Comparison of ENCODE assay signal across 16 cellular contexts in genomic region chr16:87918314-87918713, GRCh38. TPM values are rescaled to one million over a fixed set of nuclear protein-coding genes. Genes with fewer than 3 reads are reported as not detected.
DNase-seq lines count a peak whose midpoint lies in the region; ATAC-seq and TF ChIP-seq lines count a peak whose summit lies in the region.
"Had no signal": no experiment of that assay in that cellular context is flagged by ENCODE, and none has a peak within 500 bp of the region (broad histone marks: within the 10 kb centered on the region; RNA-seq: fewer than 3 reads in every experiment).

No MANE protein-coding gene starts in this region.

- no peak overlapping the region for H3K27ac Mint-ChIP-seq in activated CD4-positive, alpha-beta T cell treated with anti-CD3 and anti-CD28 coated beads for 36 hours
- H3K27ac Mint-ChIP-seq: activated CD8-positive, alpha-beta T cell treated with anti-CD3 and anti-CD28 coated beads for 36 hours had no signal

- CTCF ChIA-PET in RWPE1 (lab: Yijun Ruan, JAX), result interaction anchor here (0.6 to 0.7 kb wide), 2 partner anchors 19 to 519 kb away, joined by 3 to 4 read pairs; no protein-coding TSS in a partner anchor
- CTCF ChIA-PET in activated CD4-positive, alpha-beta T cell treated with anti-CD3 and anti-CD28 coated beads for 36 hours (lab: Charles Lee), result interaction anchor here (0.5 to 1.3 kb wide), 3 partner anchors 68 to 150 kb away, joined by 3 read pairs; no protein-coding TSS in a partner anchor

- H3K4me3 ChIP-seq in foreskin fibroblast (ENCODE audit: low read depth in 1 of 2, low read length in 2 of 2) (peak overlapping the region; percentile 3 to 24), spleen (no peak overlapping the region), esophagus muscularis mucosa (no peak overlapping the region)
- H3K4me3 ChIP-seq: thyroid gland had no signal

- H3K4me1 Mint-ChIP-seq in activated CD4-positive, alpha-beta T cell treated with anti-CD3 and anti-CD28 coated beads for 36 hours, result no peaks in the 10 kb centered on the region
- H3K4me1 Mint-ChIP-seq: CD4-positive, CD25-positive, alpha-beta regulatory T cell had no signal

- POLR2A ChIA-PET in RWPE1 (lab: Yijun Ruan, JAX; ENCODE audit: low non-redundant PET), result no interaction called here
- POLR2A ChIA-PET in activated CD4-positive, alpha-beta T cell treated with anti-CD3 and anti-CD28 coated beads for 36 hours (lab: Charles Lee), result no interaction called here

- no peaks in the 10 kb centered on the region for H3K9me3 ChIP-seq in spleen
- no peaks in the 10 kb centered on the region for H3K9me3 ChIP-seq in esophagus muscularis mucosa
- H3K9me3 ChIP-seq: SK-N-SH, thyroid gland had no signal

- 61 to 88% (median 74%) methylated on average over 15 of the region's 15 CpGs for WGBS in spleen, 5 donors
- WGBS in esophagus muscularis mucosa, result 74% methylated on average over 15 of the region's 15 CpGs

- intact Hi-C loops in spleen (cut with DNase I; ENCODE audit: low total_unique reads) (no loop called here), esophagus muscularis mucosa (cut with DNase I) (no loop called here)
- intact Hi-C loops in activated CD4-positive, alpha-beta T cell treated with anti-CD3 and anti-CD28 coated beads for 36 hours (cut with DNase I, micrococcal nuclease), result no loop called here

- TF ChIP-seq POLR2A in spleen (IDR thresholded peaks at IDR 0.05) (no peak), esophagus muscularis mucosa (IDR thresholded peaks at IDR 0.05; ENCODE audit: low read depth) (no peak)

- H3K27me3 ChIP-seq in spleen (replicated peaks in 1 of 7) (peaks cover 0 to 18% (median 0%) of the 10 kb centered on the region in 7 donors), esophagus muscularis mucosa (peaks cover 0 to 34% (median 0%) of the 10 kb centered on the region in 4 donors)
- H3K27me3 ChIP-seq: thyroid gland had no signal

- DNase-seq in ELR (ENCODE audit: low read depth), result peak; percentile 20
- DNase-seq in RWPE1 (ENCODE audit: low spot score), result no peak
- DNase-seq in foreskin fibroblast, result peak; percentile 41 to 54
- no peak for DNase-seq in spleen
- DNase-seq in esophagus muscularis mucosa (ENCODE audit: extremely low spot score), result no peak
- no peak for DNase-seq in stimulated activated CD8-positive, alpha-beta memory T cell treated with anti-CD3 and anti-CD28 coated beads, Interleukin-4, amount 100 ng/mL, for 48 hours
- no peak for DNase-seq in activated CD4-positive, alpha-beta T cell treated with anti-CD3 and anti-CD28 coated beads for 36 hours
- DNase-seq: activated CD8-positive, alpha-beta T cell treated with anti-CD3 and anti-CD28 coated beads for 36 hours; CD4-positive, CD25-positive, alpha-beta regulatory T cell; NCI-H1105 treated with DMSO at 0.1 percent for 48 hours; SK-N-SH; thyroid gland had no signal

- TF ChIP-seq EP300 in esophagus muscularis mucosa (IDR thresholded peaks at IDR 0.05), result no peak

- peak overlapping the region; percentile 21; the same call in 1 of the 2 replicates for H3K27ac ChIP-seq in RWPE1
- peak overlapping the region in 5 of 8 donors; percentile 4 to 63 (median 44) for H3K27ac ChIP-seq in spleen
- H3K27ac ChIP-seq in esophagus muscularis mucosa (replicated peaks in 1 of 4), result peak overlapping the region in 1 of 4 donors; percentile 19

- no peak for TF ChIP-seq CTCF in RWPE1 (conservative IDR thresholded peaks at IDR 0.05; ENCODE audit: low read depth)
- no peak for TF ChIP-seq CTCF in foreskin fibroblast (IDR thresholded peaks at IDR 0.05; ENCODE audit: low read depth, low read length)
- TF ChIP-seq CTCF in spleen (IDR thresholded peaks at IDR 0.05 in 8 of 11, conservative IDR thresholded peaks at IDR 0.05 in 3 of 11), result no peak
- no peak for TF ChIP-seq CTCF in esophagus muscularis mucosa (IDR thresholded peaks at IDR 0.05)

- no peaks in the 10 kb centered on the region for H3K36me3 ChIP-seq in spleen
- no peaks in the 10 kb centered on the region for H3K36me3 ChIP-seq in esophagus muscularis mucosa
- H3K36me3 ChIP-seq: thyroid gland had no signal

- H3K4me1 ChIP-seq in spleen (peaks cover 0 to 35% (median 9%) of the 10 kb centered on the region in 6 donors), esophagus muscularis mucosa (peaks cover 0 to 13% (median 5%) of the 10 kb centered on the region in 4 donors)

- H3K27me3 Mint-ChIP-seq in activated CD4-positive, alpha-beta T cell treated with anti-CD3 and anti-CD28 coated beads for 36 hours, result no peaks in the 10 kb centered on the region

- H3K4me3 Mint-ChIP-seq in activated CD4-positive, alpha-beta T cell treated with anti-CD3 and anti-CD28 coated beads for 36 hours, result no peak overlapping the region
- H3K4me3 Mint-ChIP-seq: activated CD8-positive, alpha-beta T cell treated with anti-CD3 and anti-CD28 coated beads for 36 hours; CD4-positive, CD25-positive, alpha-beta regulatory T cell had no signal

- H3K36me3 Mint-ChIP-seq in activated CD4-positive, alpha-beta T cell treated with anti-CD3 and anti-CD28 coated beads for 36 hours (ENCODE audit: low read depth), result no peaks in the 10 kb centered on the region
- H3K36me3 Mint-ChIP-seq: CD4-positive, CD25-positive, alpha-beta regulatory T cell had no signal

- ATAC-seq in HG02970 (IDR thresholded peaks at IDR 0.05; ENCODE audit: low FRiP score, unreplicated experiment), result no peak
- ATAC-seq in activated CD4-positive, alpha-beta T cell treated with anti-CD3 and anti-CD28 coated beads for 36 hours, result no peak
- ATAC-seq: activated CD8-positive, alpha-beta T cell treated with anti-CD3 and anti-CD28 coated beads for 36 hours had no signal

- H3K9me3 Mint-ChIP-seq in activated CD4-positive, alpha-beta T cell treated with anti-CD3 and anti-CD28 coated beads for 36 hours (ENCODE audit: low read depth), result no peaks in the 10 kb centered on the region
- H3K9me3 Mint-ChIP-seq: activated CD8-positive, alpha-beta T cell treated with anti-CD3 and anti-CD28 coated beads for 36 hours; CD4-positive, CD25-positive, alpha-beta regulatory T cell had no signal

RNA-seq across cellular contexts. Expression of gene CA5A, which starts 18.0 kb away (rescaled TPM):
- total RNA-seq in spleen (not detected), esophagus muscularis mucosa (not detected)
- not detected for polyA plus RNA-seq in spleen
- total RNA-seq in activated CD4-positive, alpha-beta T cell treated with anti-CD3 and anti-CD28 coated beads for 36 hours, result not detected
- total RNA-seq: activated CD8-positive, alpha-beta T cell treated with anti-CD3 and anti-CD28 coated beads for 36 hours; CD4-positive, CD25-positive, alpha-beta regulatory T cell; dermis microvascular lymphatic vessel endothelial cell; mesenteric fat pad; omental fat pad; thyroid gland had no signal
- polyA plus RNA-seq: CD4-positive, CD25-positive, alpha-beta regulatory T cell; SK-N-SH had no signal

RNA-seq across cellular contexts. Expression of gene BANP, which starts 32.9 kb away (rescaled TPM):
- total RNA-seq in spleen (10 to 100 TPM; 33.7 to 57.1 (median 50.0) TPM), esophagus muscularis mucosa (10 to 100 TPM; 18.9 to 33.6 (median 28.2) TPM)
- 10 to 100 TPM; 15.9 to 27.5 (median 25.0) TPM for polyA plus RNA-seq in spleen
- 10 to 100 TPM; 35.2 to 36.1 TPM for total RNA-seq in activated CD4-positive, alpha-beta T cell treated with anti-CD3 and anti-CD28 coated beads for 36 hours

RNA-seq across cellular contexts. Expression of gene SLC7A5, which starts 49.0 kb away (rescaled TPM):
- total RNA-seq in spleen (10 to 100 TPM in 6 of 7 donors, 1 to 10 TPM in 1; 9.8 to 30.6 (median 18.5) TPM), esophagus muscularis mucosa (10 to 100 TPM in 1 of 4 donors, 1 to 10 TPM in 3; 3.3 to 17.7 (median 4.3) TPM)
- 1 to 10 TPM; 2.5 to 7.3 (median 5.1) TPM for polyA plus RNA-seq in spleen
- total RNA-seq in activated CD4-positive, alpha-beta T cell treated with anti-CD3 and anti-CD28 coated beads for 36 hours, result 100 to 1,000 TPM; 337 to 354 TPM

Comparison
In these comparisons a context has a peak if more than half of its experiments do, and no peak if none do; other contexts are left out.
1. DNase-seq: peak in ELR (single experiment) and foreskin fibroblast (2 of 2); none in RWPE1 (single experiment), spleen (single experiment), esophagus muscularis mucosa (single experiment), stimulated activated CD8-positive, alpha-beta memory T cell treated with anti-CD3 and anti-CD28 coated beads, Interleukin-4, amount 100 ng/mL, for 48 hours (single experiment) and activated CD4-positive, alpha-beta T cell treated with anti-CD3 and anti-CD28 coated beads for 36 hours (single experiment).
2. H3K4me3 ChIP-seq: peak in foreskin fibroblast (2 of 2); none in spleen (0 of 8) and esophagus muscularis mucosa (0 of 4).
3. RNA of gene SLC7A5, which starts 49.0 kb away (total RNA-seq): 337 to 354 TPM in activated CD4-positive, alpha-beta T cell treated with anti-CD3 and anti-CD28 coated beads for 36 hours; 9.8 to 30.6 TPM in spleen and 3.3 to 17.7 TPM in esophagus muscularis mucosa; every median in the first group is over 10 times any median in the second.